ENCODE assay signal across 23 cellular contexts in the genomic region with DNA sequence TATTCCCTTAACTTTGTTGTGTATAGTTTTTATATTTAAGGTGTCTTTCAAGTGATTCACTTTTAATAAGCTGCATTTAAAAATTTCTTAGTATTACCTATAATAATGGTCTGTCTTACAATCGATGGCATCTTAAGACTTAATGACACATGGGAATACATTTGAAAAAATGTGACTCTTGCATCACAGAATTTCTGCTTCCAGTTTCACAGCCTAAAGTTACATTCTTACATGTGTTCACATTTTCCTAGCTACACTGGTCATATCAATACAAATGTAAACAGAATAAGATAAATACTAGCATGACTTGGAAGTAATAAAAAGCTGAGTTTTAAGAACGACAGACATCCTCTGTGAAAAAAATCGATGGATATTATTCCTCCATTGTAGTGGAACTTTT.
"Had no signal": no experiment of that assay in that cellular context is flagged by ENCODE, and none has a peak within 500 bp of the region (broad histone marks: within the 10 kb centered on the region; RNA-seq: fewer than 3 reads in every experiment).

No MANE protein-coding gene starts in this region.

- H3K27ac ChIP-seq: dorsolateral prefrontal cortex, esophagus squamous epithelium, hepatocyte, neutrophil, psoas muscle, spleen, testis, tibial nerve, upper lobe of right lung, vagina had no signal

- H2AFZ ChIP-seq: hepatocyte had no signal

- H3K36me3 ChIP-seq: esophagus squamous epithelium, neutrophil, spleen, tibial nerve, upper lobe of right lung, vagina had no signal

- H3K9me3 ChIP-seq: esophagus squamous epithelium, neutrophil, psoas muscle, testis, tibial nerve, upper lobe of right lung, vagina had no signal

- H3K79me2 ChIP-seq: hepatocyte had no signal

- H3K4me3 ChIP-seq: dorsolateral prefrontal cortex, esophagus squamous epithelium, hepatocyte, psoas muscle, spleen, testis, tibial nerve, upper lobe of right lung, vagina had no signal

- ATAC-seq: naive thymus-derived CD4-positive, alpha-beta T cell; psoas muscle; sciatic nerve; stimulated activated naive B cell treated with anti-CD40 and anti-IgM and Interleukin-4, amounts not matched to agents 10 μg/mL and 1 μg/mL and 100 μg/mL, for 72 hours; stimulated activated naive CD8-positive, alpha-beta T cell treated with anti-CD3 and anti-CD28 coated beads, Interleukin-15, amount 100 ng/mL, for 72 hours; upper lobe of right lung had no signal

- H3K4me2 ChIP-seq: hepatocyte had no signal

- H3K27me3 ChIP-seq: dorsolateral prefrontal cortex, esophagus squamous epithelium, hepatocyte, neutrophil, spleen, testis, tibial nerve, upper lobe of right lung, vagina had no signal

- DNase-seq: cortex of kidney; dorsolateral prefrontal cortex; effector CD8-positive, alpha-beta T cell; esophagus squamous epithelium; foreskin melanocyte; head of caudate nucleus; kidney glomerular epithelial cell; naive thymus-derived CD4-positive, alpha-beta T cell; nephron progenitor cell; psoas muscle; spleen; stimulated activated CD4-positive, alpha-beta T cell treated with anti-CD3 and anti-CD28 coated beads, Interleukin-15, amount 100 ng/mL, for 24 hours; stimulated activated CD4-positive, alpha-beta T cell treated with anti-CD3 and anti-CD28 coated beads, Interleukin-1b, Interleukin-23, amount 100 ng/mL, for 48 hours; stimulated activated CD4-positive, alpha-beta T cell treated with anti-CD3 and anti-CD28 coated beads, Interleukin-4, amount 100 ng/mL, for 24 hours; stimulated activated naive B cell treated with anti-CD40 and anti-IgM and Interleukin-4, amounts not matched to agents 10 μg/mL and 1 μg/mL and 100 μg/mL, for 72 hours; stimulated activated naive CD8-positive, alpha-beta T cell treated with anti-CD3 and anti-CD28 coated beads, Interleukin-15, amount 100 ng/mL, for 72 hours; testis; upper lobe of right lung had no signal
